ENCODE assay signal across 16 cellular contexts in genomic region chr7:2808891-2809660, GRCh38. TPM values are rescaled to one million over a fixed set of nuclear protein-coding genes. Genes with fewer than 3 reads are reported as not detected.
DNase-seq lines count a peak whose midpoint lies in the region; ATAC-seq, FAIRE-seq and TF ChIP-seq lines count a peak whose summit lies in the region.
"Had no signal": no experiment of that assay in that cellular context is flagged by ENCODE, and none has a peak within 500 bp of the region (broad histone marks: within the 10 kb centered on the region; RNA-seq: fewer than 3 reads in every experiment).

No MANE protein-coding gene starts in this region.

- no peaks in the 10 kb centered on the region for H3K9me1 ChIP-seq in endothelial cell of umbilical vein (replicated peaks; ENCODE audit: control insufficient read depth, extremely low read depth, insufficient read depth, low read length)

- ATAC-seq in left ventricle myocardium superior, result no peak
- no peak for ATAC-seq in GM19467 (IDR thresholded peaks at IDR 0.05; ENCODE audit: unreplicated experiment)

- H2AFZ ChIP-seq in endothelial cell of umbilical vein (ENCODE audit: low read depth, low read length), result no peak overlapping the region

- peaks cover 37% of the 10 kb centered on the region for H3K79me2 ChIP-seq in endothelial cell of umbilical vein (ENCODE audit: control insufficient read depth, insufficient read depth, low read length)

- FAIRE-seq in endothelial cell of umbilical vein (lab: Jason Lieb, UNC), result no peak
- FAIRE-seq: H54 had no signal

- POLR2A ChIA-PET in endothelial cell of umbilical vein (lab: Charles Lee), result no interaction called here

- CTCF ChIA-PET in endothelial cell of umbilical vein (lab: Charles Lee), result no interaction called here

- H4K20me1 ChIP-seq in endothelial cell of umbilical vein (replicated peaks; ENCODE audit: control insufficient read depth, extremely low read depth, insufficient read depth, low read length), result peaks cover 2% of the 10 kb centered on the region

- no TSS peak for BruUV-seq in endothelial cell of umbilical vein (replicated peaks; lab: Mats Ljungman, UMichigan)

- intact Hi-C loops in left ventricle myocardium inferior (cut with micrococcal nuclease), result no loop called here
- intact Hi-C loops in left ventricle myocardium superior (cut with micrococcal nuclease), result no loop called here
- intact Hi-C loops in endothelial cell of umbilical vein (cut with micrococcal nuclease), result no loop called here

- no peak for TF ChIP-seq CTCF in left ventricle myocardium inferior (IDR thresholded peaks at IDR 0.05; ENCODE audit: borderline replicate concordance)
- TF ChIP-seq CTCF in endothelial cell of umbilical vein (IDR thresholded peaks at IDR 0.05; ENCODE audit: extremely low read depth in 1 of 2, insufficient read depth in 1 of 2, low read depth in 1 of 2, low read length in 2 of 2), result no peak

- no peak for TF ChIP-seq POLR2A in endothelial cell of umbilical vein (IDR thresholded peaks at IDR 0.05; ENCODE audit: low read depth, low read length)

- H3K4me1 ChIP-seq in left ventricle myocardium inferior (peaks cover 91% of the 10 kb centered on the region), endothelial cell of umbilical vein (ENCODE audit: control insufficient read depth, extremely low read depth, insufficient read depth, low read length) (no peaks in the 10 kb centered on the region)

- H3K27me3 ChIP-seq in left ventricle myocardium inferior (ENCODE audit: low read depth) (no peaks in the 10 kb centered on the region), endothelial cell of umbilical vein (ENCODE audit: control insufficient read depth in 2 of 2, insufficient read depth in 2 of 2, low read length in 2 of 2) (no peaks in the 10 kb centered on the region)
- H3K27me3 ChIP-seq: esophagus squamous epithelium had no signal

- DNase-seq in left ventricle myocardium inferior (no peak), left ventricle myocardium superior (no peak), NOMO-1 treated with dmso at 0.1 percent for 144 hours (lab: John Stamatoyannopoulos, UW; ENCODE audit: unreplicated experiment) (peak; percentile 50), endothelial cell of umbilical vein (ENCODE audit: low read depth, low spot score) (no peak), DMS 273 (lab: John Stamatoyannopoulos, UW; ENCODE audit: unreplicated experiment) (no peak)
- DNase-seq in central memory CD4-positive, alpha-beta T cell, result no peak
- no peak for DNase-seq in effector CD4-positive, alpha-beta T cell
- DNase-seq: activated naive CD8-positive, alpha-beta T cell treated with anti-CD3 and anti-CD28 coated beads for 36 hours; DND-41; esophagus squamous epithelium; NCI-H146; NCI-H526 treated with DMSO at 0.1 percent for 48 hours; SHP77 treated with DMSO at 0.1 percent for 48 hours; stimulated activated CD4-positive, alpha-beta T cell treated with anti-CD3 and anti-CD28 coated beads, Interleukin-15, amount 100 ng/mL, for 24 hours had no signal

- H3K9me3 ChIP-seq in left ventricle myocardium inferior (replicated peaks) (no peaks in the 10 kb centered on the region), endothelial cell of umbilical vein (replicated peaks; ENCODE audit: control insufficient read depth, insufficient read depth, low read length) (no peaks in the 10 kb centered on the region)
- H3K9me3 ChIP-seq: esophagus squamous epithelium had no signal

- dilution Hi-C loops in endothelial cell of umbilical vein (cut with MboI; ENCODE audit: extremely low pct_ligation_motif_present, low sequenced_read_pairs), result no loop called here

- H3K27ac ChIP-seq in left ventricle myocardium inferior (replicated peaks) (peak overlapping the region; percentile 84), endothelial cell of umbilical vein (ENCODE audit: insufficient read depth, low read depth, low read length) (no peak overlapping the region)
- H3K27ac ChIP-seq: esophagus squamous epithelium had no signal

- no peak overlapping the region for H3K9ac ChIP-seq in endothelial cell of umbilical vein (replicated peaks; ENCODE audit: extremely low read depth, insufficient read depth, low read length)

- no peak overlapping the region for H3K4me2 ChIP-seq in endothelial cell of umbilical vein (ENCODE audit: insufficient read depth, low read length)

- H3K36me3 ChIP-seq in left ventricle myocardium inferior (no peaks in the 10 kb centered on the region), endothelial cell of umbilical vein (ENCODE audit: control insufficient read depth in 2 of 2, extremely low read depth in 1 of 2, insufficient read depth in 2 of 2, low read length in 2 of 2) (no peaks in the 10 kb centered on the region)
- H3K36me3 ChIP-seq: esophagus squamous epithelium had no signal

- H3K4me3 ChIP-seq in left ventricle myocardium inferior (no peak overlapping the region), endothelial cell of umbilical vein (replicated peaks in 1 of 3; ENCODE audit: insufficient read depth in 1 of 3, low read depth in 1 of 3, low read length in 3 of 3) (no peak overlapping the region)
- H3K4me3 ChIP-seq: esophagus squamous epithelium had no signal

TF ChIP-seq in endothelial cell of umbilical vein, 7 proteins besides CTCF, POLR2A, EP300 and RAD21:
- peak; percentile 40 for TF ChIP-seq FOS (IDR thresholded peaks at IDR 0.05; ENCODE audit: borderline replicate concordance, insufficient read depth, low read length)
- TF ChIP-seq MYC (IDR thresholded peaks at IDR 0.05; ENCODE audit: low read depth, low read length), result no peak

RNA-seq across cellular contexts. Expression of gene GNA12, which starts 35.0 kb away (rescaled TPM):
- total RNA-seq in left ventricle myocardium inferior, result 43.0 TPM
- 40.4 TPM for total RNA-seq in left ventricle myocardium superior
- total RNA-seq in endothelial cell of umbilical vein, result 56.0 and 63.0 TPM in 2 replicates
- polyA plus RNA-seq in endothelial cell of umbilical vein, result 75.1 and 95.5 TPM in 2 replicates
- 71.0 and 81.6 TPM in 2 replicates for polyA plus RNA-seq in endothelial cell of umbilical vein (2011; cell fraction: cytosol; rRNA removed)
- polyA plus RNA-seq in endothelial cell of umbilical vein (2011; cell fraction: nucleus; rRNA removed), result 43.9 and 56.3 TPM in 2 replicates
- 56.8 and 58.8 TPM in 2 replicates for polyA plus RNA-seq in endothelial cell of umbilical vein (2012)
- 106 TPM in 2 replicates for polyA minus RNA-seq in endothelial cell of umbilical vein
- 18.8 TPM for polyA minus RNA-seq in endothelial cell of umbilical vein (2011; cell fraction: cytosol; rRNA and poly(A)+ RNA removed)
- 35.5 and 39.8 TPM in 2 replicates for polyA minus RNA-seq in endothelial cell of umbilical vein (2011; cell fraction: nucleus; rRNA and poly(A)+ RNA removed)
